Comparison of ENCODE assay signal across 23 cellular contexts in the genomic region with DNA sequence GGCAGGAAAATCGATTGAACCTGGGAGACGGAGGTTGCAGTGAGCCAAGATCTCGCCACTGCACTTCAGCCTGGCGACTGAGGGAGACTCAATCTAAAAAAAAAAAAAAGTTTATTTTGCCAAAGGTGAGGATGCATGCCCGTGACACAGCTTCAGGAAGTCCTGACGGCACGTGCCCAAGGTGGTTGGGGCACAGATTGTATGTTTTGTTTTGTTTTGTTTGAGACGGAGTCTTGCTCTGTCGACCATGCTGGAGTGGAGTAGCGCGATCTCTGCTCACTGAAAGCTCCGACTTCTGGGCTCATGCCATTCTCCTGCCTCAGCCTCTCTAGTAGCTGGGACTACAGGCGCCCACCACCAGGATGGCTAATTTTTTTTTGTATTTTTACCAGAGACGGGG. TPM values are rescaled to one million over a fixed set of nuclear protein-coding genes. Genes with fewer than 3 reads are reported as not detected.
DNase-seq lines count a peak whose midpoint lies in the region; ATAC-seq, FAIRE-seq and TF ChIP-seq lines count a peak whose summit lies in the region.
"Had no signal": no experiment of that assay in that cellular context is flagged by ENCODE, and none has a peak within 500 bp of the region (broad histone marks: within the 10 kb centered on the region; RNA-seq: fewer than 3 reads in every experiment).

No MANE protein-coding gene starts in this region.

- peaks cover 43% of the 10 kb centered on the region for H3K36me3 Mint-ChIP-seq in CD4-positive, alpha-beta T cell (ENCODE audit: low read depth)
- H3K36me3 Mint-ChIP-seq in Caco-2 (ENCODE audit: insufficient read depth, unreplicated experiment): peaks cover 77% of the 10 kb centered on the region
- H3K36me3 Mint-ChIP-seq in astrocyte (ENCODE audit: low read depth, unreplicated experiment): peaks cover 8% of the 10 kb centered on the region
- H3K36me3 Mint-ChIP-seq in nephron progenitor cell (ENCODE audit: low read depth): peaks cover 22% of the 10 kb centered on the region

- H3K4me2 ChIP-seq in astrocyte (ENCODE audit: low read length): no peak overlapping the region

- no peak for TF ChIP-seq POLR2A in suprapubic skin (IDR thresholded peaks at IDR 0.05)

- H2AFZ ChIP-seq in astrocyte (ENCODE audit: low read depth, low read length): no peak overlapping the region

- H3K27ac ChIP-seq in CD4-positive, alpha-beta T cell (ENCODE audit: low read depth, low read length): no peak overlapping the region
- no peak overlapping the region for H3K27ac ChIP-seq in astrocyte (ENCODE audit: low read depth, low read length)
- H3K27ac ChIP-seq in suprapubic skin: no peak overlapping the region
- H3K27ac ChIP-seq: prostate gland, testis had no signal

- peak overlapping the region; percentile 92 for H3K27ac Mint-ChIP-seq in CD4-positive, alpha-beta T cell
- H3K27ac Mint-ChIP-seq in Caco-2 (ENCODE audit: unreplicated experiment) (peak overlapping the region; percentile 94), astrocyte (ENCODE audit: unreplicated experiment) (peak overlapping the region; percentile 54), nephron progenitor cell (peak overlapping the region; percentile 72)
- H3K27ac Mint-ChIP-seq: dendritic cell treated with granulocyte-macrophage colony-stimulating factor and Interleukin-4, amounts not matched to agents 40 ng/mL and 50 ng/mL, for 4 days had no signal

- no peaks in the 10 kb centered on the region for H3K27me3 ChIP-seq in CD4-positive, alpha-beta T cell (ENCODE audit: control insufficient read depth, insufficient read depth, low read length)
- H3K27me3 ChIP-seq in Caco-2 (replicated peaks; ENCODE audit: control insufficient read depth, insufficient read depth, low read length) (no peaks in the 10 kb centered on the region), astrocyte (ENCODE audit: insufficient read depth, low read length) (no peaks in the 10 kb centered on the region), suprapubic skin (no peaks in the 10 kb centered on the region)
- H3K27me3 ChIP-seq: heart right ventricle, testis had no signal

- H3K4me1 ChIP-seq in Caco-2 (peaks cover 48% of the 10 kb centered on the region), astrocyte (ENCODE audit: insufficient read depth, low read length) (peaks cover 8% of the 10 kb centered on the region), suprapubic skin (peaks cover 34% of the 10 kb centered on the region)
- H3K4me1 ChIP-seq: prostate gland had no signal

- no peak for FAIRE-seq in astrocyte (lab: Jason Lieb, UNC)

- no peaks in the 10 kb centered on the region for H3K9me3 ChIP-seq in CD4-positive, alpha-beta T cell (ENCODE audit: control insufficient read depth, low read length)
- no peaks in the 10 kb centered on the region for H3K9me3 ChIP-seq in Caco-2
- H3K9me3 ChIP-seq in astrocyte (ENCODE audit: insufficient read depth, low read depth, low read length): no peaks in the 10 kb centered on the region
- no peaks in the 10 kb centered on the region for H3K9me3 ChIP-seq in suprapubic skin
- H3K9me3 ChIP-seq: heart right ventricle, prostate gland, SK-N-SH, testis had no signal

- no TSS peak for BruUV-seq in Caco-2 (replicated peaks; lab: Mats Ljungman, UMichigan)

- TF ChIP-seq EP300 in suprapubic skin (IDR thresholded peaks at IDR 0.05): no peak

- no peak for TF ChIP-seq CTCF in CD4-positive, alpha-beta T cell (IDR thresholded peaks at IDR 0.05)
- TF ChIP-seq CTCF in Caco-2 (IDR thresholded peaks at IDR 0.05; ENCODE audit: insufficient read depth in 1 of 2, low read depth in 1 of 2, low read length in 1 of 2, severe bottlenecking in 1 of 2, unreplicated experiment in 1 of 2) (no peak), astrocyte (IDR thresholded peaks at IDR 0.05; ENCODE audit: insufficient read depth, low read depth, low read length) (no peak), nephron progenitor cell (IDR thresholded peaks at IDR 0.05) (no peak), suprapubic skin (IDR thresholded peaks at IDR 0.05) (no peak)

- WGBS in suprapubic skin: 94% methylated on average over 14 of the region's 14 CpGs

- CTCF ChIA-PET in CD4-positive, alpha-beta T cell (lab: Charles Lee): interaction anchor here (1.9 kb wide), 1 partner anchor 48 kb away, joined by 10 read pairs; a partner anchor contains a TSS
- CTCF ChIA-PET in Caco-2 (lab: Charles Lee): no interaction called here

- no peaks in the 10 kb centered on the region for H3K27me3 Mint-ChIP-seq in CD4-positive, alpha-beta T cell
- no peaks in the 10 kb centered on the region for H3K27me3 Mint-ChIP-seq in Caco-2 (ENCODE audit: insufficient read depth, unreplicated experiment)
- no peaks in the 10 kb centered on the region for H3K27me3 Mint-ChIP-seq in astrocyte (ENCODE audit: low read depth, unreplicated experiment)
- H3K27me3 Mint-ChIP-seq in nephron progenitor cell (ENCODE audit: low read depth, poor library complexity): peaks cover 3% of the 10 kb centered on the region
- H3K27me3 Mint-ChIP-seq: dendritic cell treated with granulocyte-macrophage colony-stimulating factor and Interleukin-4, amounts not matched to agents 40 ng/mL and 50 ng/mL, for 4 days had no signal

- intact Hi-C loops in CD4-positive, alpha-beta T cell (cut with DNase I, micrococcal nuclease): loop anchor here (2.0 to 10.0 kb wide), 4 partner anchors 31 to 507 kb away; a partner anchor contains a TSS
- intact Hi-C loops in Caco-2 (cut with micrococcal nuclease; ENCODE audit: unreplicated experiment): loop anchor here (10.0 kb wide), 1 partner anchor 97 kb away; a partner anchor contains a TSS

- H3K4me3 ChIP-seq in Caco-2 (ENCODE audit: low read depth, low read length) (no peak overlapping the region), astrocyte (ENCODE audit: insufficient read depth, low read depth, low read length) (no peak overlapping the region), suprapubic skin (no peak overlapping the region)
- H3K4me3 ChIP-seq: K562, prostate gland, testis had no signal

- ATAC-seq in CD4-positive, alpha-beta T cell (ENCODE audit: poor library complexity): no peak
- ATAC-seq: HCT116, heart right ventricle, K562 had no signal

- H3K79me2 ChIP-seq in astrocyte (ENCODE audit: insufficient read depth, low read length): peaks cover 47% of the 10 kb centered on the region

- H3K4me1 Mint-ChIP-seq in CD4-positive, alpha-beta T cell (ENCODE audit: low read depth): peaks cover 56% of the 10 kb centered on the region
- H3K4me1 Mint-ChIP-seq in Caco-2 (ENCODE audit: low read depth, unreplicated experiment) (peaks cover 49% of the 10 kb centered on the region), astrocyte (ENCODE audit: low read depth, unreplicated experiment) (peaks cover 21% of the 10 kb centered on the region), nephron progenitor cell (peaks cover 82% of the 10 kb centered on the region)

- H3K36me3 ChIP-seq in Caco-2 (ENCODE audit: control insufficient read depth, insufficient read depth, low read length) (no peaks in the 10 kb centered on the region), astrocyte (ENCODE audit: insufficient read depth, low read length) (peaks cover 3% of the 10 kb centered on the region), suprapubic skin (no peaks in the 10 kb centered on the region)
- H3K36me3 ChIP-seq: prostate gland had no signal

- POLR2A ChIA-PET in CD4-positive, alpha-beta T cell (lab: Charles Lee): interaction anchor here (0.7 kb wide), 2 partner anchors 31 to 485 kb away, joined by 3 read pairs; no protein-coding TSS in a partner anchor
- POLR2A ChIA-PET in Caco-2 (lab: Charles Lee): no interaction called here

- H4K20me1 ChIP-seq in astrocyte (ENCODE audit: insufficient read depth, low read length): peaks cover 16% of the 10 kb centered on the region

- H3K9ac ChIP-seq in astrocyte (ENCODE audit: low read length): no peak overlapping the region

- no peaks in the 10 kb centered on the region for H3K9me3 Mint-ChIP-seq in CD4-positive, alpha-beta T cell
- H3K9me3 Mint-ChIP-seq in Caco-2 (ENCODE audit: unreplicated experiment): no peaks in the 10 kb centered on the region
- H3K9me3 Mint-ChIP-seq in astrocyte (ENCODE audit: unreplicated experiment): no peaks in the 10 kb centered on the region
- no peaks in the 10 kb centered on the region for H3K9me3 Mint-ChIP-seq in nephron progenitor cell
- H3K9me3 Mint-ChIP-seq: activated T-helper 1 cell treated with anti-CD3 and anti-CD28 coated beads, Interleukin-12 subunit alpha, Interleukin-12 subunit beta, Interleukin-2, Interleukin-4 antibody, amounts not matched to agents 30 ng/mL and 10 ng/mL and 1 ng/mL, durations not matched to agents 14 hours and 24 hours and 36 hours; dendritic cell treated with granulocyte-macrophage colony-stimulating factor and Interleukin-4, amounts not matched to agents 40 ng/mL and 50 ng/mL, for 4 days; T-helper 2 cell treated with Interferon-gamma antibody and Interleukin-4, amounts not matched to agents 5 μg/mL and 100 μg/mL, for 36 hours had no signal

- DNase-seq in CD4-positive, alpha-beta T cell: no peak
- DNase-seq in Caco-2 (no peak), astrocyte (ENCODE audit: low read depth) (no peak), nephron progenitor cell (no peak), T-helper 1 cell (no peak), suprapubic skin (ENCODE audit: low spot score in 2 of 2) (no peak), HuH-7 (ENCODE audit: low spot score) (no peak)
- DNase-seq: activated CD4-positive, CD25-positive, alpha-beta regulatory T cell; DMS79 treated with DMSO at 0.1 percent for 48 hours; heart right ventricle; midbrain; NCI-H1694; NCI-H2171 treated with DMSO at 0.1 percent for 48 hours; NCI-H524 treated with DMSO at 0.1 percent for 48 hours; RPMI8226; SK-N-SH; testis had no signal

- peak overlapping the region; percentile 96 for H3K4me3 Mint-ChIP-seq in CD4-positive, alpha-beta T cell
- peak overlapping the region; percentile 98 for H3K4me3 Mint-ChIP-seq in Caco-2 (ENCODE audit: unreplicated experiment)
- H3K4me3 Mint-ChIP-seq in astrocyte (ENCODE audit: unreplicated experiment): peak overlapping the region; percentile 98
- H3K4me3 Mint-ChIP-seq in nephron progenitor cell: peak overlapping the region; percentile 94
- H3K4me3 Mint-ChIP-seq: dendritic cell treated with granulocyte-macrophage colony-stimulating factor and Interleukin-4, amounts not matched to agents 40 ng/mL and 50 ng/mL, for 4 days had no signal

RNA-seq across cellular contexts. Expression of a gene that starts 3.3 kb away (rescaled TPM):
- total RNA-seq in CD4-positive, alpha-beta T cell: 10 to 100 TPM; 22.2 to 22.3 TPM
- 38.6 and 48.2 TPM in 2 replicates for total RNA-seq in Caco-2 (2022)
- 7.2 and 9.6 TPM in 2 replicates for total RNA-seq in astrocyte
- 10 to 100 TPM in 1 of 4 donors, 1 to 10 TPM in 3; 5.6 to 11.5 (median 8.3) TPM for total RNA-seq in suprapubic skin

RNA-seq across cellular contexts. Expression of a gene that starts 12.1 kb away (rescaled TPM):
- 10 to 100 TPM; 23.0 to 23.8 TPM for total RNA-seq in CD4-positive, alpha-beta T cell
- total RNA-seq in Caco-2 (2022): 32.5 and 35.4 TPM in 2 replicates
- 15.2 and 17.9 TPM in 2 replicates for total RNA-seq in astrocyte
- 10 to 100 TPM; 15.0 to 28.6 (median 19.6) TPM for total RNA-seq in suprapubic skin

RNA-seq across cellular contexts. Expression of a gene that starts 31.7 kb away (rescaled TPM):
- 10 to 100 TPM; 37.6 to 41.5 TPM for total RNA-seq in CD4-positive, alpha-beta T cell
- 70.5 and 78.0 TPM in 2 replicates for total RNA-seq in Caco-2 (2022)
- total RNA-seq in astrocyte: 36.7 and 37.4 TPM in 2 replicates
- 10 to 100 TPM; 16.4 to 43.2 (median 20.0) TPM for total RNA-seq in suprapubic skin

RNA-seq across cellular contexts. Expression of a gene that starts 48.5 kb away (rescaled TPM):
- total RNA-seq in CD4-positive, alpha-beta T cell: 10 to 100 TPM; 51.1 to 53.4 TPM
- 6.2 and 9.1 TPM in 2 replicates for total RNA-seq in Caco-2 (2022)
- 8.8 and 11.5 TPM in 2 replicates for total RNA-seq in astrocyte
- 10 to 100 TPM; 20.6 to 47.4 (median 26.8) TPM for total RNA-seq in suprapubic skin
